ENCODE assay signal across 31 cellular contexts in genomic region chr4:117417856-117418255, GRCh38.
DNase-seq lines count a peak whose midpoint lies in the region; ATAC-seq and TF ChIP-seq lines count a peak whose summit lies in the region.
"Had no signal": no experiment of that assay in that cellular context is flagged by ENCODE, and none has a peak within 500 bp of the region (broad histone marks: within the 10 kb centered on the region; RNA-seq: fewer than 3 reads in every experiment).

No MANE protein-coding gene starts in this region.

- peaks cover 18% of the 10 kb centered on the region for H3K9me3 Mint-ChIP-seq in HFFc6
- H3K9me3 Mint-ChIP-seq: activated CD4-positive, alpha-beta memory T cell treated with anti-CD3 and anti-CD28 coated beads, Interleukin-2, amount 10 ng/mL, durations not matched to agents 7 days and 5 days; activated naive CD4-positive, alpha-beta T cell treated with anti-CD3 and anti-CD28 coated beads, Interleukin-2, amount 50 U/mL, for 24 hours; T-helper 2 cell treated with Interferon-gamma antibody and Interleukin-4, amounts not matched to agents 5 μg/mL and 100 μg/mL, for 36 hours had no signal

- no peaks in the 10 kb centered on the region for H3K27me3 Mint-ChIP-seq in HFFc6 (ENCODE audit: insufficient read depth)
- H3K27me3 Mint-ChIP-seq: activated CD4-positive, alpha-beta memory T cell treated with anti-CD3 and anti-CD28 coated beads, Interleukin-2, amount 10 ng/mL, durations not matched to agents 7 days and 5 days; activated naive CD4-positive, alpha-beta T cell treated with anti-CD3 and anti-CD28 coated beads, Interleukin-2, amount 50 U/mL, for 24 hours; activated T-helper 17 cell treated with anti-CD3 and anti-CD28 coated beads, Interleukin-2, amount 50 U/mL, for 72 hours had no signal

- no peak overlapping the region for H3K27ac ChIP-seq in RWPE2 (ENCODE audit: poor library complexity, severe bottlenecking)
- H3K27ac ChIP-seq in mesenchymal stem cell (ENCODE audit: low read length, poor library complexity, severe bottlenecking): no peak overlapping the region
- H3K27ac ChIP-seq: BLaER1 treated with 17β-estradiol and CSF1 and Interleukin-3, amounts not matched to agents 10 nM and 100 nM; esophagus squamous epithelium; gastroesophageal sphincter; left lung; right atrium auricular region; upper lobe of right lung had no signal

- H3K4me3 Mint-ChIP-seq in HFFc6: no peak overlapping the region
- H3K4me3 Mint-ChIP-seq: activated CD4-positive, alpha-beta memory T cell treated with anti-CD3 and anti-CD28 coated beads, Interleukin-2, amount 10 ng/mL, durations not matched to agents 7 days and 5 days; activated naive CD4-positive, alpha-beta T cell treated with anti-CD3 and anti-CD28 coated beads, Interleukin-2, amount 50 U/mL, for 24 hours; activated T-helper 17 cell treated with anti-CD3 and anti-CD28 coated beads, Interleukin-2, amount 50 U/mL, for 72 hours; T-helper 2 cell treated with Interferon-gamma antibody and Interleukin-4, amounts not matched to agents 5 μg/mL and 100 μg/mL, for 36 hours had no signal

- H3K9ac ChIP-seq in mesenchymal stem cell (ENCODE audit: low read length): no peak overlapping the region
- H3K9ac ChIP-seq: BLaER1 treated with 17β-estradiol and CSF1 and Interleukin-3, amounts not matched to agents 10 nM and 100 nM had no signal

- H3K18ac ChIP-seq in mesenchymal stem cell (ENCODE audit: low read depth in 1 of 2, low read length in 2 of 2): no peak overlapping the region

- no peak overlapping the region for H4K91ac ChIP-seq in mesenchymal stem cell (ENCODE audit: low read length)

- no peaks in the 10 kb centered on the region for H3K4me1 ChIP-seq in RWPE2 (ENCODE audit: insufficient read depth, poor library complexity, severe bottlenecking)
- H3K4me1 ChIP-seq in mesenchymal stem cell (ENCODE audit: control insufficient read depth, insufficient read depth, low read depth, low read length): peaks cover 4% of the 10 kb centered on the region
- H3K4me1 ChIP-seq: esophagus squamous epithelium, gastroesophageal sphincter, left lung, right atrium auricular region, upper lobe of right lung had no signal

- no peak overlapping the region for H2AFZ ChIP-seq in mesenchymal stem cell (ENCODE audit: low read depth, low read length)

- H3K27ac Mint-ChIP-seq in HFFc6: no peak overlapping the region
- H3K27ac Mint-ChIP-seq: activated CD4-positive, alpha-beta memory T cell treated with anti-CD3 and anti-CD28 coated beads, Interleukin-2, amount 10 ng/mL, durations not matched to agents 7 days and 5 days; activated naive CD4-positive, alpha-beta T cell treated with anti-CD3 and anti-CD28 coated beads, Interleukin-2, amount 50 U/mL, for 24 hours; activated T-helper 17 cell treated with anti-CD3 and anti-CD28 coated beads, Interleukin-2, amount 50 U/mL, for 72 hours; T-helper 2 cell treated with Interferon-gamma antibody and Interleukin-4, amounts not matched to agents 5 μg/mL and 100 μg/mL, for 36 hours had no signal

- H2BK12ac ChIP-seq in mesenchymal stem cell (ENCODE audit: low read length in 2 of 2): no peak overlapping the region

- H3K4ac ChIP-seq in mesenchymal stem cell (ENCODE audit: low read depth in 1 of 2, low read length in 2 of 2): no peak overlapping the region

- no peak overlapping the region for H2BK5ac ChIP-seq in mesenchymal stem cell (ENCODE audit: low read depth, low read length, poor library complexity, severe bottlenecking)

- H3K23ac ChIP-seq in mesenchymal stem cell (ENCODE audit: low read length in 2 of 2): no peak overlapping the region

- no peak overlapping the region for H2BK15ac ChIP-seq in mesenchymal stem cell (ENCODE audit: low read depth, poor library complexity, severe bottlenecking)

- no peaks in the 10 kb centered on the region for H3K79me1 ChIP-seq in mesenchymal stem cell (replicated peaks; ENCODE audit: low read length, poor library complexity, severe bottlenecking)

- no peak overlapping the region for H2AK5ac ChIP-seq in mesenchymal stem cell (ENCODE audit: low read length, severe bottlenecking)

- H4K8ac ChIP-seq in mesenchymal stem cell (ENCODE audit: low read length): no peak overlapping the region

- DNase-seq in HT1080 (ENCODE audit: low read depth) (peak; percentile 40), RWPE2 (ENCODE audit: low spot score) (no peak), epithelial cell of esophagus (ENCODE audit: low read depth) (peak; percentile 39), mesenchymal stem cell (peak; percentile 50), HFFc6 (no peak), activated T-cell treated with anti-CD3 and anti-CD28 coated beads for 4 hours (no peak), ecto neural progenitor cell (ENCODE audit: low spot score) (no peak), NCI-H1694 (lab: John Stamatoyannopoulos, UW) (no peak)
- DNase-seq: activated CD4-positive, alpha-beta memory T cell treated with anti-CD3 and anti-CD28 coated beads, Interleukin-2, amount 10 ng/mL, durations not matched to agents 7 days and 5 days; activated CD4-positive, alpha-beta T cell treated with anti-CD3 and anti-CD28 coated beads for 1 hour; activated CD8-positive, alpha-beta memory T cell treated with anti-CD3 and anti-CD28 coated beads, Interleukin-2, amount 50 U/mL, for 4 hours; DMS79; esophagus squamous epithelium; GF-D8; GOT3; hypothalamus; left lung; mesendoderm; NCI-H1105; NCI-H187 treated with DMSO at 0.1 percent for 48 hours; NCI-H2171 treated with DMSO at 0.1 percent for 48 hours; NCI-H510A; stimulated activated CD4-positive, alpha-beta T cell treated with anti-CD3 and anti-CD28 coated beads, Interleukin-1b, Interleukin-23, amount 100 ng/mL, for 48 hours; stimulated activated naive CD4-positive, alpha-beta T cell treated with Interleukin-2 at 50 U/mL for 16 hours; upper lobe of right lung had no signal

- H3K14ac ChIP-seq in mesenchymal stem cell (ENCODE audit: low read length in 2 of 2): no peak overlapping the region

- no peak overlapping the region for H3K4me2 ChIP-seq in mesenchymal stem cell (ENCODE audit: low read length, poor library complexity, severe bottlenecking)
- H3K4me2 ChIP-seq: BLaER1 treated with 17β-estradiol and CSF1 and Interleukin-3, amounts not matched to agents 10 nM and 100 nM had no signal

- H3K27me3 ChIP-seq in RWPE2 (ENCODE audit: insufficient read depth, poor library complexity, severe bottlenecking) (no peaks in the 10 kb centered on the region), mesenchymal stem cell (ENCODE audit: control insufficient read depth in 1 of 2, insufficient read depth in 1 of 2, low read length in 2 of 2) (no peaks in the 10 kb centered on the region)
- H3K27me3 ChIP-seq: esophagus squamous epithelium, gastroesophageal sphincter, left lung, right atrium auricular region, upper lobe of right lung had no signal

- H3K36me3 Mint-ChIP-seq in HFFc6 (ENCODE audit: low read depth): no peaks in the 10 kb centered on the region
- H3K36me3 Mint-ChIP-seq: activated naive CD4-positive, alpha-beta T cell treated with anti-CD3 and anti-CD28 coated beads, Interleukin-2, amount 50 U/mL, for 24 hours had no signal

- no peaks in the 10 kb centered on the region for H3K36me3 ChIP-seq in RWPE2 (ENCODE audit: low read depth)
- H3K36me3 ChIP-seq in mesenchymal stem cell (ENCODE audit: control insufficient read depth in 1 of 2, insufficient read depth in 2 of 2, low read depth in 1 of 2, low read length in 2 of 2): no peaks in the 10 kb centered on the region
- H3K36me3 ChIP-seq: BLaER1 treated with 17β-estradiol and CSF1 and Interleukin-3, amounts not matched to agents 10 nM and 100 nM; esophagus squamous epithelium; gastroesophageal sphincter; left lung; right atrium auricular region; upper lobe of right lung had no signal

- TF ChIP-seq CTCF in RWPE2 (IDR thresholded peaks at IDR 0.05; ENCODE audit: poor library complexity, severe bottlenecking) (no peak), epithelial cell of esophagus (IDR thresholded peaks at IDR 0.05; ENCODE audit: insufficient read depth, low read depth, low read length, missing control alignments) (no peak), HFFc6 (IDR thresholded peaks at IDR 0.05) (no peak)

- H3K4me1 Mint-ChIP-seq in HFFc6 (ENCODE audit: low read depth): no peaks in the 10 kb centered on the region
- H3K4me1 Mint-ChIP-seq: activated CD4-positive, alpha-beta memory T cell treated with anti-CD3 and anti-CD28 coated beads, Interleukin-2, amount 10 ng/mL, durations not matched to agents 7 days and 5 days; activated naive CD4-positive, alpha-beta T cell treated with anti-CD3 and anti-CD28 coated beads, Interleukin-2, amount 50 U/mL, for 24 hours; activated T-helper 17 cell treated with anti-CD3 and anti-CD28 coated beads, Interleukin-2, amount 50 U/mL, for 72 hours had no signal

- no peaks in the 10 kb centered on the region for H3K9me3 ChIP-seq in RWPE2 (ENCODE audit: severe bottlenecking)
- H3K9me3 ChIP-seq in mesenchymal stem cell (ENCODE audit: control insufficient read depth, low read length): no peaks in the 10 kb centered on the region
- H3K9me3 ChIP-seq: esophagus squamous epithelium, gastroesophageal sphincter, left lung, right atrium auricular region, upper lobe of right lung had no signal

- 3% methylated on average over 1 of the region's 1 CpG for WGBS in mesenchymal stem cell

- ATAC-seq in RWPE2 (ENCODE audit: low read depth): peak; percentile 40; the same call in 2 of the 3 replicates
- ATAC-seq: activated T-helper 17 cell treated with anti-CD3 and anti-CD28 coated beads, Interleukin-2, amount 50 U/mL, for 72 hours; gastroesophageal sphincter; left lung; upper lobe of right lung had no signal

- H3K4me3 ChIP-seq in RWPE2 (ENCODE audit: severe bottlenecking): no peak overlapping the region
- H3K4me3 ChIP-seq in epithelial cell of esophagus (ENCODE audit: low read length): no peak overlapping the region
- H3K4me3 ChIP-seq in mesenchymal stem cell (ENCODE audit: insufficient read depth in 1 of 2, low read depth in 1 of 2, low read length in 2 of 2): no peak overlapping the region
- H3K4me3 ChIP-seq: BLaER1 treated with 17β-estradiol and CSF1 and Interleukin-3, amounts not matched to agents 10 nM and 100 nM; esophagus squamous epithelium; gastroesophageal sphincter; left lung; right atrium auricular region; upper lobe of right lung had no signal

- H2BK120ac ChIP-seq in mesenchymal stem cell (ENCODE audit: low read depth, low read length): no peak overlapping the region

Comparison
In these comparisons a context has a peak if more than half of its experiments do, and no peak if none do; other contexts are left out.
1. DNase-seq: peak in HT1080 (single experiment), epithelial cell of esophagus (single experiment) and mesenchymal stem cell (single experiment); none in RWPE2 (single experiment), HFFc6 (single experiment), activated T-cell treated with anti-CD3 and anti-CD28 coated beads for 4 hours (single experiment), ecto neural progenitor cell (single experiment) and NCI-H1694 (single experiment).